Comparison of ENCODE assay signal across 9 cellular contexts in genomic region chr19:41595258-41595889, GRCh38. TPM values are rescaled to one million over a fixed set of nuclear protein-coding genes. Genes with fewer than 3 reads are reported as not detected.
A peak's percentile ranks its signal among the peaks of the same experiment; 100 is the strongest.
DNase-seq lines count a peak whose midpoint lies in the region; ATAC-seq and TF ChIP-seq lines count a peak whose summit lies in the region.
"Had no signal": no experiment of that assay in that cellular context is flagged by ENCODE, and none has a peak within 500 bp of the region (broad histone marks: within the 10 kb centered on the region; RNA-seq: fewer than 3 reads in every experiment).

No MANE protein-coding gene starts in this region.

- H3K4me3 Mint-ChIP-seq in activated CD4-positive, alpha-beta T cell treated with anti-CD3 and anti-CD28 coated beads, Interleukin-2, amount 10 ng/mL, durations not matched to agents 24 days and 14 days: no peak overlapping the region
- H3K4me3 Mint-ChIP-seq in memory B cell: no peak overlapping the region

- H3K27ac ChIP-seq in dorsolateral prefrontal cortex: no peak overlapping the region

- H3K4me1 Mint-ChIP-seq in activated CD4-positive, alpha-beta T cell treated with anti-CD3 and anti-CD28 coated beads, Interleukin-2, amount 10 ng/mL, durations not matched to agents 24 days and 14 days: peaks cover 12% of the 10 kb centered on the region
- H3K4me1 Mint-ChIP-seq in memory B cell: peaks cover 14% of the 10 kb centered on the region

- H3K36me3 Mint-ChIP-seq in activated CD4-positive, alpha-beta T cell treated with anti-CD3 and anti-CD28 coated beads, Interleukin-2, amount 10 ng/mL, durations not matched to agents 24 days and 14 days (ENCODE audit: low read depth): no peaks in the 10 kb centered on the region
- no peaks in the 10 kb centered on the region for H3K36me3 Mint-ChIP-seq in memory B cell

- intact Hi-C loops in activated CD4-positive, alpha-beta T cell treated with anti-CD3 and anti-CD28 coated beads, Interleukin-2, amount 10 ng/mL, durations not matched to agents 24 days and 14 days (cut with micrococcal nuclease): loop anchor here (1.0 kb wide), 1 partner anchor 146 kb away; no protein-coding TSS in a partner anchor
- intact Hi-C loops in dorsolateral prefrontal cortex (cut with DNase I): no loop called here

- H3K9me3 Mint-ChIP-seq in activated CD4-positive, alpha-beta T cell treated with anti-CD3 and anti-CD28 coated beads, Interleukin-2, amount 10 ng/mL, durations not matched to agents 24 days and 14 days: no peaks in the 10 kb centered on the region
- no peaks in the 10 kb centered on the region for H3K9me3 Mint-ChIP-seq in memory B cell

- H3K27me3 Mint-ChIP-seq in activated CD4-positive, alpha-beta T cell treated with anti-CD3 and anti-CD28 coated beads, Interleukin-2, amount 10 ng/mL, durations not matched to agents 24 days and 14 days: peaks cover 23% of the 10 kb centered on the region
- H3K27me3 Mint-ChIP-seq in memory B cell: peaks cover 16% of the 10 kb centered on the region

- DNase-seq in DMS114 treated with DMSO at 0.1 percent for 48 hours (lab: John Stamatoyannopoulos, UW; ENCODE audit: unreplicated experiment): peak; percentile 72
- DNase-seq in NCI-H510A treated with DMSO at 0.1 percent for 48 hours (lab: John Stamatoyannopoulos, UW): peak; percentile 80
- DNase-seq in activated CD4-positive, alpha-beta T cell treated with anti-CD3 and anti-CD28 coated beads, Interleukin-2, amount 10 ng/mL, durations not matched to agents 24 days and 14 days: peak; percentile 92
- peak in 1 of 10 donors; percentile 18 for DNase-seq in dorsolateral prefrontal cortex
- DNase-seq in memory B cell (ENCODE audit: low spot score in 2 of 2): peak; percentile 55 to 65
- peak; percentile 44 to 60 for DNase-seq in stimulated activated CD8-positive, alpha-beta memory T cell treated with anti-CD3 and anti-CD28 coated beads, Interleukin-7, amount 100 ng/mL, for 4 hours (ENCODE audit: low read depth in 2 of 2)

- peaks cover 0 to 54% (median 11%) of the 10 kb centered on the region in 45 donors for H3K27me3 ChIP-seq in dorsolateral prefrontal cortex

- TF ChIP-seq CTCF in dorsolateral prefrontal cortex (IDR thresholded peaks at IDR 0.05 in 54 of 56, conservative IDR thresholded peaks at IDR 0.05 in 2 of 56; ENCODE audit: low read depth in 1 of 56, partially characterized antibody in 56 of 56): peak in 53 of 56 donors; percentile 25 to 66 (median 49)

- ATAC-seq in HG02610 (IDR thresholded peaks at IDR 0.05; ENCODE audit: unreplicated experiment): peak; percentile 57
- ATAC-seq in memory B cell (ENCODE audit: low read depth): peak; percentile 64
- ATAC-seq in GM19467 (IDR thresholded peaks at IDR 0.05; ENCODE audit: unreplicated experiment): no peak

- H3K4me3 ChIP-seq in dorsolateral prefrontal cortex: no peak overlapping the region

- peak overlapping the region; percentile 3 for H3K27ac Mint-ChIP-seq in activated CD4-positive, alpha-beta T cell treated with anti-CD3 and anti-CD28 coated beads, Interleukin-2, amount 10 ng/mL, durations not matched to agents 24 days and 14 days
- no peak overlapping the region for H3K27ac Mint-ChIP-seq in memory B cell

RNA-seq across cellular contexts. Expression of gene CEACAM21, which starts 19.4 kb away (rescaled TPM):
- total RNA-seq in activated CD4-positive, alpha-beta T cell treated with anti-CD3 and anti-CD28 coated beads, Interleukin-2, amount 10 ng/mL, durations not matched to agents 24 days and 14 days: 31.1 and 32.8 TPM in 2 replicates
- total RNA-seq in dorsolateral prefrontal cortex: 1 to 10 TPM in 67 of 120 experiments, under 1 TPM in 34, not detected in 19; 0.37 to 6.3 (median 1.5) TPM

RNA-seq across cellular contexts. Expression of gene CEACAM4, which starts 31.5 kb away (rescaled TPM):
- total RNA-seq in activated CD4-positive, alpha-beta T cell treated with anti-CD3 and anti-CD28 coated beads, Interleukin-2, amount 10 ng/mL, durations not matched to agents 24 days and 14 days: not detected in 2 replicates
- total RNA-seq in dorsolateral prefrontal cortex: 1 to 10 TPM in 9 of 120 experiments, under 1 TPM in 17, not detected in 94; 0.45 to 2.7 (median 0.68) TPM
- total RNA-seq: T-helper 2 cell treated with Interferon-gamma antibody and Interleukin-4, amounts not matched to agents 100 ng/mL and 5 ng/mL, for 36 hours had no signal
